Comparison of ENCODE assay signal across 26 cellular contexts in genomic region chr20:63156221-63156671, GRCh38. TPM values are rescaled to one million over a fixed set of nuclear protein-coding genes. Genes with fewer than 3 reads are reported as not detected.
DNase-seq lines count a peak whose midpoint lies in the region; ATAC-seq and TF ChIP-seq lines count a peak whose summit lies in the region.
"Had no signal": no experiment of that assay in that cellular context is flagged by ENCODE, and none has a peak within 500 bp of the region (broad histone marks: within the 10 kb centered on the region; RNA-seq: fewer than 3 reads in every experiment).

No MANE protein-coding gene starts in this region.

- H3K79me2 ChIP-seq in OCI-LY7 (ENCODE audit: insufficient read depth, low read depth, low read length) = no peaks in the 10 kb centered on the region

- H3K9me2 ChIP-seq in OCI-LY7 (ENCODE audit: insufficient read depth, low read length) = no peaks in the 10 kb centered on the region

- H3K9me3 ChIP-seq in spleen (no peaks in the 10 kb centered on the region), OCI-LY7 (ENCODE audit: low read length) (no peaks in the 10 kb centered on the region)
- H3K9me3 ChIP-seq: adrenal gland, tibial nerve had no signal

- peaks cover 0 to 89% (median 27%) of the 10 kb centered on the region in 7 donors for H3K27me3 ChIP-seq in spleen (replicated peaks in 1 of 7)

- CTCF ChIA-PET in activated CD8-positive, alpha-beta memory T cell treated with anti-CD3 and anti-CD28 coated beads, Interleukin-2, amount 10 ng/mL, durations not matched to agents 7 days and 5 days (lab: Charles Lee) = no interaction called here
- CTCF ChIA-PET in OCI-LY7 (lab: Charles Lee; ENCODE audit: unreplicated experiment) = no interaction called here

- H3K4me2 ChIP-seq in OCI-LY7 (ENCODE audit: low read length) = no peak overlapping the region

- no peaks in the 10 kb centered on the region for H3K9me3 Mint-ChIP-seq in activated naive CD8-positive, alpha-beta T cell treated with anti-CD3 and anti-CD28 coated beads, Interleukin-2, amount 10 ng/mL, durations not matched to agents 7 days and 5 days
- H3K9me3 Mint-ChIP-seq in activated naive CD8-positive, alpha-beta T cell treated with anti-CD3 and anti-CD28 coated beads, Interleukin-2, amount 50 U/mL, for 24 hours = no peaks in the 10 kb centered on the region
- no peaks in the 10 kb centered on the region for H3K9me3 Mint-ChIP-seq in central memory CD8-positive, alpha-beta T cell
- no peaks in the 10 kb centered on the region for H3K9me3 Mint-ChIP-seq in activated CD8-positive, alpha-beta memory T cell treated with anti-CD3 and anti-CD28 coated beads, Interleukin-2, amount 10 ng/mL, durations not matched to agents 7 days and 5 days (ENCODE audit: low read depth)
- H3K9me3 Mint-ChIP-seq: activated T-cell treated with anti-CD3 and anti-CD28 coated beads, Interleukin-2, amount 50 U/mL, for 72 hours; brain; mesothelial cell of epicardium; natural killer cell; T-helper 2 cell treated with Interferon-gamma antibody and Interleukin-4, amounts not matched to agents 5 μg/mL and 100 μg/mL, for 36 hours had no signal

- no TSS peak for BruUV-seq in OCI-LY7 (replicated peaks; lab: Mats Ljungman, UMichigan)

- no peak overlapping the region for H3K4me3 ChIP-seq in spleen
- H3K4me3 ChIP-seq in OCI-LY7 (ENCODE audit: low read depth, low read length, poor library complexity, severe bottlenecking) = no peak overlapping the region
- H3K4me3 ChIP-seq: adrenal gland, tibial nerve had no signal

- peaks cover 7% of the 10 kb centered on the region for H3K27me3 Mint-ChIP-seq in activated naive CD8-positive, alpha-beta T cell treated with anti-CD3 and anti-CD28 coated beads, Interleukin-2, amount 10 ng/mL, durations not matched to agents 7 days and 5 days
- peaks cover 4% of the 10 kb centered on the region for H3K27me3 Mint-ChIP-seq in activated naive CD8-positive, alpha-beta T cell treated with anti-CD3 and anti-CD28 coated beads, Interleukin-2, amount 50 U/mL, for 24 hours
- peaks cover 49% of the 10 kb centered on the region for H3K27me3 Mint-ChIP-seq in central memory CD8-positive, alpha-beta T cell
- H3K27me3 Mint-ChIP-seq in activated CD8-positive, alpha-beta memory T cell treated with anti-CD3 and anti-CD28 coated beads, Interleukin-2, amount 10 ng/mL, durations not matched to agents 7 days and 5 days = peaks cover 8% of the 10 kb centered on the region

- TF ChIP-seq CTCF in spleen (IDR thresholded peaks at IDR 0.05 in 8 of 11, conservative IDR thresholded peaks at IDR 0.05 in 3 of 11) (no peak), OCI-LY7 (conservative IDR thresholded peaks at IDR 0.05; ENCODE audit: low read length) (no peak)

- H3K4me1 Mint-ChIP-seq in activated naive CD8-positive, alpha-beta T cell treated with anti-CD3 and anti-CD28 coated beads, Interleukin-2, amount 10 ng/mL, durations not matched to agents 7 days and 5 days = no peaks in the 10 kb centered on the region
- no peaks in the 10 kb centered on the region for H3K4me1 Mint-ChIP-seq in activated naive CD8-positive, alpha-beta T cell treated with anti-CD3 and anti-CD28 coated beads, Interleukin-2, amount 50 U/mL, for 24 hours
- no peaks in the 10 kb centered on the region for H3K4me1 Mint-ChIP-seq in central memory CD8-positive, alpha-beta T cell
- no peaks in the 10 kb centered on the region for H3K4me1 Mint-ChIP-seq in activated CD8-positive, alpha-beta memory T cell treated with anti-CD3 and anti-CD28 coated beads, Interleukin-2, amount 10 ng/mL, durations not matched to agents 7 days and 5 days
- H3K4me1 Mint-ChIP-seq: mesothelial cell of epicardium, natural killer cell had no signal

- no peaks in the 10 kb centered on the region for H4K20me1 ChIP-seq in OCI-LY7 (ENCODE audit: insufficient read depth, low read length)

- H3K36me3 ChIP-seq in spleen (no peaks in the 10 kb centered on the region), OCI-LY7 (ENCODE audit: insufficient read depth, low read length) (no peaks in the 10 kb centered on the region)
- H3K36me3 ChIP-seq: adrenal gland, tibial nerve had no signal

- H3K4me3 Mint-ChIP-seq in activated naive CD8-positive, alpha-beta T cell treated with anti-CD3 and anti-CD28 coated beads, Interleukin-2, amount 10 ng/mL, durations not matched to agents 7 days and 5 days = no peak overlapping the region
- no peak overlapping the region for H3K4me3 Mint-ChIP-seq in activated naive CD8-positive, alpha-beta T cell treated with anti-CD3 and anti-CD28 coated beads, Interleukin-2, amount 50 U/mL, for 24 hours
- H3K4me3 Mint-ChIP-seq in central memory CD8-positive, alpha-beta T cell = no peak overlapping the region
- no peak overlapping the region for H3K4me3 Mint-ChIP-seq in activated CD8-positive, alpha-beta memory T cell treated with anti-CD3 and anti-CD28 coated beads, Interleukin-2, amount 10 ng/mL, durations not matched to agents 7 days and 5 days
- H3K4me3 Mint-ChIP-seq: activated T-cell treated with anti-CD3 and anti-CD28 coated beads, Interleukin-2, amount 50 U/mL, for 72 hours; brain; mesothelial cell of epicardium; natural killer cell; T-helper 2 cell treated with Interferon-gamma antibody and Interleukin-4, amounts not matched to agents 5 μg/mL and 100 μg/mL, for 36 hours had no signal

- DNase-seq in activated naive CD8-positive, alpha-beta T cell treated with anti-CD3 and anti-CD28 coated beads, Interleukin-2, amount 10 ng/mL, durations not matched to agents 7 days and 5 days = peak; percentile 11
- no peak for DNase-seq in activated naive CD8-positive, alpha-beta T cell treated with anti-CD3 and anti-CD28 coated beads, Interleukin-2, amount 50 U/mL, for 24 hours
- DNase-seq in Daoy (ENCODE audit: low read depth) (peak; percentile 33), spleen (peak; percentile 32), OCI-LY7 (ENCODE audit: low spot score) (no peak)
- no peak for DNase-seq in central memory CD8-positive, alpha-beta T cell (ENCODE audit: low spot score in 2 of 2)
- no peak for DNase-seq in activated CD8-positive, alpha-beta memory T cell treated with anti-CD3 and anti-CD28 coated beads, Interleukin-2, amount 10 ng/mL, durations not matched to agents 7 days and 5 days
- DNase-seq: activated CD4-positive, alpha-beta T cell treated with anti-CD3 and anti-CD28 coated beads for 48 hours; activated naive CD4-positive, alpha-beta T cell; activated T-cell treated with anti-CD3 and anti-CD28 coated beads, Interleukin-2, amount 50 U/mL, for 72 hours; adrenal gland; Calu3; GDM1; IMR-90; islet precursor cell; natural killer cell; NCI-H1105 treated with DMSO at 0.1 percent for 48 hours; NCI-H1930; NCI-H226; NCI-H82; OCI-M1; SHP77 treated with DMSO at 0.1 percent for 48 hours had no signal

- H3K27ac Mint-ChIP-seq in activated naive CD8-positive, alpha-beta T cell treated with anti-CD3 and anti-CD28 coated beads, Interleukin-2, amount 10 ng/mL, durations not matched to agents 7 days and 5 days = no peak overlapping the region
- H3K27ac Mint-ChIP-seq in activated naive CD8-positive, alpha-beta T cell treated with anti-CD3 and anti-CD28 coated beads, Interleukin-2, amount 50 U/mL, for 24 hours = no peak overlapping the region
- H3K27ac Mint-ChIP-seq in central memory CD8-positive, alpha-beta T cell (ENCODE audit: low read depth) = peak overlapping the region; percentile 46
- H3K27ac Mint-ChIP-seq in activated CD8-positive, alpha-beta memory T cell treated with anti-CD3 and anti-CD28 coated beads, Interleukin-2, amount 10 ng/mL, durations not matched to agents 7 days and 5 days = no peak overlapping the region
- H3K27ac Mint-ChIP-seq: activated T-cell treated with anti-CD3 and anti-CD28 coated beads, Interleukin-2, amount 50 U/mL, for 72 hours; mesothelial cell of epicardium; natural killer cell; T-helper 2 cell treated with Interferon-gamma antibody and Interleukin-4, amounts not matched to agents 5 μg/mL and 100 μg/mL, for 36 hours had no signal

- H3K4me1 ChIP-seq in spleen = no peaks in the 10 kb centered on the region
- H3K4me1 ChIP-seq in OCI-LY7 (ENCODE audit: insufficient read depth, low read length, poor library complexity, severe bottlenecking) = no peaks in the 10 kb centered on the region
- H3K4me1 ChIP-seq: adrenal gland had no signal

- H3K27ac ChIP-seq in spleen (no peak overlapping the region), OCI-LY7 (ENCODE audit: low read depth, low read length, poor library complexity, severe bottlenecking) (no peak overlapping the region)
- H3K27ac ChIP-seq: adrenal gland, tibial nerve had no signal

- WGBS in spleen, 5 donors = 67 to 82% (median 74%) methylated on average over 4 to 12 of the region's 12 CpGs

- POLR2A ChIA-PET in activated naive CD8-positive, alpha-beta T cell treated with anti-CD3 and anti-CD28 coated beads, Interleukin-2, amount 10 ng/mL, durations not matched to agents 7 days and 5 days (lab: Charles Lee) = no interaction called here
- POLR2A ChIA-PET in OCI-LY7 (lab: Charles Lee) = no interaction called here

- intact Hi-C loops in spleen (cut with DNase I; ENCODE audit: low total_unique reads) (no loop called here), OCI-LY7 (cut with micrococcal nuclease; ENCODE audit: unreplicated experiment) (no loop called here)

- H2AFZ ChIP-seq in OCI-LY7 (ENCODE audit: low read length) = no peak overlapping the region

- no peak for TF ChIP-seq POLR2A in spleen (IDR thresholded peaks at IDR 0.05)

- no peaks in the 10 kb centered on the region for H3K36me3 Mint-ChIP-seq in activated naive CD8-positive, alpha-beta T cell treated with anti-CD3 and anti-CD28 coated beads, Interleukin-2, amount 10 ng/mL, durations not matched to agents 7 days and 5 days
- no peaks in the 10 kb centered on the region for H3K36me3 Mint-ChIP-seq in activated naive CD8-positive, alpha-beta T cell treated with anti-CD3 and anti-CD28 coated beads, Interleukin-2, amount 50 U/mL, for 24 hours (ENCODE audit: low read depth)
- H3K36me3 Mint-ChIP-seq in central memory CD8-positive, alpha-beta T cell (ENCODE audit: insufficient read depth) = no peaks in the 10 kb centered on the region
- H3K36me3 Mint-ChIP-seq in activated CD8-positive, alpha-beta memory T cell treated with anti-CD3 and anti-CD28 coated beads, Interleukin-2, amount 10 ng/mL, durations not matched to agents 7 days and 5 days = no peaks in the 10 kb centered on the region
- H3K36me3 Mint-ChIP-seq: brain, mesothelial cell of epicardium, natural killer cell had no signal

- no peak for ATAC-seq in activated naive CD8-positive, alpha-beta T cell treated with anti-CD3 and anti-CD28 coated beads, Interleukin-2, amount 10 ng/mL, durations not matched to agents 7 days and 5 days (ENCODE audit: low read depth)
- ATAC-seq in activated naive CD8-positive, alpha-beta T cell treated with anti-CD3 and anti-CD28 coated beads, Interleukin-2, amount 50 U/mL, for 24 hours = no peak
- no peak for ATAC-seq in central memory CD8-positive, alpha-beta T cell (replicated peaks; ENCODE audit: extremely low read depth, poor library complexity, severe bottlenecking)
- no peak for ATAC-seq in activated CD8-positive, alpha-beta memory T cell treated with anti-CD3 and anti-CD28 coated beads, Interleukin-2, amount 10 ng/mL, durations not matched to agents 7 days and 5 days
- ATAC-seq: activated T-cell treated with anti-CD3 and anti-CD28 coated beads, Interleukin-2, amount 50 U/mL, for 72 hours; natural killer cell had no signal

RNA-seq across cellular contexts. Expression of gene YTHDF1, which starts 59.7 kb away (rescaled TPM):
- 10 to 100 TPM; 38.0 to 41.2 TPM for total RNA-seq in activated naive CD8-positive, alpha-beta T cell treated with anti-CD3 and anti-CD28 coated beads, Interleukin-2, amount 10 ng/mL, durations not matched to agents 7 days and 5 days
- total RNA-seq in Daoy (2014; rRNA removed; shearing (Covaris generic)) = 14.4 and 22.5 TPM in 2 replicates
- total RNA-seq in spleen (10 to 100 TPM; 30.8 to 41.6 (median 35.9) TPM), OCI-LY7 (2022) (42.3 and 42.7 TPM in 2 replicates)
- polyA plus RNA-seq in spleen = 10 to 100 TPM; 18.8 to 24.3 (median 21.2) TPM
- 10 to 100 TPM; 37.2 to 42.6 TPM for total RNA-seq in activated CD8-positive, alpha-beta memory T cell treated with anti-CD3 and anti-CD28 coated beads, Interleukin-2, amount 10 ng/mL, durations not matched to agents 7 days and 5 days
- 26.7 and 31.3 TPM in 2 replicates for total RNA-seq in OCI-LY7 (2014; rRNA removed; shearing (Covaris generic))

Comparison
In these comparisons a context has a peak if more than half of its experiments do, and no peak if none do; other contexts are left out.
1. DNase-seq: peak in activated naive CD8-positive, alpha-beta T cell treated with anti-CD3 and anti-CD28 coated beads, Interleukin-2, amount 10 ng/mL, durations not matched to agents 7 days and 5 days (single experiment), Daoy (single experiment) and spleen (single experiment); none in activated naive CD8-positive, alpha-beta T cell treated with anti-CD3 and anti-CD28 coated beads, Interleukin-2, amount 50 U/mL, for 24 hours (single experiment), central memory CD8-positive, alpha-beta T cell (0 of 2), activated CD8-positive, alpha-beta memory T cell treated with anti-CD3 and anti-CD28 coated beads, Interleukin-2, amount 10 ng/mL, durations not matched to agents 7 days and 5 days (single experiment) and OCI-LY7 (single experiment).